2 cellular contexts compared by ENCODE assay signal in genomic region chrX:48447201-48447600, GRCh38. TPM values are rescaled to one million over a fixed set of nuclear protein-coding genes. Genes with fewer than 3 reads are reported as not detected.
"Had no signal": no experiment of that assay in that cellular context is flagged by ENCODE, and none has a peak within 500 bp of the region (broad histone marks: within the 10 kb centered on the region; RNA-seq: fewer than 3 reads in every experiment).

No MANE protein-coding gene starts in this region.

RNA-seq across cellular contexts. Expression of gene SSX4B, which starts 35.4 kb away (rescaled TPM):
- total RNA-seq: G401, GM12878 had no signal
- polyA plus RNA-seq: GM12878 had no signal
